In genomic region chr15:89070197-89071124, GRCh38 we compare ENCODE assay signal across 1 cellular context.
A peak's percentile ranks its signal among the peaks of the same experiment; 100 is the strongest.
TF ChIP-seq lines count a peak whose summit lies in the region.

No MANE protein-coding gene starts in this region.

TF ChIP-seq in HepG2, 621 proteins besides CTCF, POLR2A, EP300 and RAD21 (continued from another document):
- TF ChIP-seq HIC2 (CRISPR knock-in tag; IDR thresholded peaks at IDR 0.05; ENCODE audit: low read depth), result no peak
- TF ChIP-seq REXO4 (CRISPR knock-in tag; IDR thresholded peaks at IDR 0.05; ENCODE audit: borderline replicate concordance), result no peak
- TF ChIP-seq THAP8 (CRISPR knock-in tag; IDR thresholded peaks at IDR 0.05; ENCODE audit: borderline replicate concordance), result no peak
- TF ChIP-seq ZNF234 (CRISPR knock-in tag; conservative IDR thresholded peaks at IDR 0.05), result no peak
- TF ChIP-seq ZNF296 (CRISPR knock-in tag; conservative IDR thresholded peaks at IDR 0.05), result no peak
- TF ChIP-seq TOE1 (CRISPR knock-in tag; IDR thresholded peaks at IDR 0.05), result no peak
- TF ChIP-seq ZNF672 (CRISPR knock-in tag; IDR thresholded peaks at IDR 0.05), result no peak
- no peak for TF ChIP-seq ZNF446 (CRISPR knock-in tag; IDR thresholded peaks at IDR 0.05)
- TF ChIP-seq GATAD2A (CRISPR knock-in tag; IDR thresholded peaks at IDR 0.05), result 0 out of 2 replicates have a peak, but pooled peaks have one; percentile 24
- no peak for TF ChIP-seq KDM3A (CRISPR knock-in tag; IDR thresholded peaks at IDR 0.05; ENCODE audit: low read depth)
- no peak for TF ChIP-seq FOXO4 (CRISPR knock-in tag; conservative IDR thresholded peaks at IDR 0.05)
- TF ChIP-seq SRY (CRISPR knock-in tag; IDR thresholded peaks at IDR 0.05), result no peak
- TF ChIP-seq EEA1 (CRISPR knock-in tag; IDR thresholded peaks at IDR 0.05; ENCODE audit: borderline replicate concordance), result no peak
- no peak for TF ChIP-seq ZNF281 (CRISPR knock-in tag; IDR thresholded peaks at IDR 0.05; ENCODE audit: borderline replicate concordance)
- TF ChIP-seq ZNF205 (CRISPR knock-in tag; IDR thresholded peaks at IDR 0.05), result no peak
- TF ChIP-seq CBFB (CRISPR knock-in tag; IDR thresholded peaks at IDR 0.05), result no peak
- no peak for TF ChIP-seq MTA3 (CRISPR knock-in tag; IDR thresholded peaks at IDR 0.05)
- TF ChIP-seq DR1 (CRISPR knock-in tag; IDR thresholded peaks at IDR 0.05), result no peak
- peak; percentile 26; the same call in 1 of the 2 replicates for TF ChIP-seq ARID5B (CRISPR knock-in tag; IDR thresholded peaks at IDR 0.05)
- TF ChIP-seq ZNF879 (CRISPR knock-in tag; IDR thresholded peaks at IDR 0.05), result no peak
- no peak for TF ChIP-seq FOXM1 (CRISPR knock-in tag; IDR thresholded peaks at IDR 0.05)
- TF ChIP-seq ELK4 (CRISPR knock-in tag; IDR thresholded peaks at IDR 0.05; ENCODE audit: borderline replicate concordance), result no peak
- peak; percentile 38; the same call in 1 of the 2 replicates for TF ChIP-seq RARA (CRISPR knock-in tag; IDR thresholded peaks at IDR 0.05)
- no peak for TF ChIP-seq HDAC6 (IDR thresholded peaks at IDR 0.05; ENCODE audit: low read depth, low read length)
- peak; percentile 62; the same call in 1 of the 2 replicates for TF ChIP-seq ATF2 (CRISPR knock-in tag; IDR thresholded peaks at IDR 0.05)
- no peak for TF ChIP-seq AKAP8 (CRISPR knock-in tag; IDR thresholded peaks at IDR 0.05)
- no peak for TF ChIP-seq GATA4 (IDR thresholded peaks at IDR 0.05; ENCODE audit: borderline replicate concordance, low read depth)
- TF ChIP-seq DPF2 (CRISPR knock-in tag; IDR thresholded peaks at IDR 0.05; ENCODE audit: borderline replicate concordance, low read depth), result no peak
- TF ChIP-seq ZFP36L1 (CRISPR knock-in tag; IDR thresholded peaks at IDR 0.05), result no peak
- 0 out of 2 replicates have a peak, but pooled peaks have one; percentile 15 for TF ChIP-seq HNF1A (IDR thresholded peaks at IDR 0.05; ENCODE audit: low read depth)
- TF ChIP-seq HNF1A (CRISPR knock-in tag; IDR thresholded peaks at IDR 0.05; ENCODE audit: borderline replicate concordance), result no peak
- TF ChIP-seq ZNF564 (CRISPR knock-in tag; IDR thresholded peaks at IDR 0.05), result no peak
- no peak for TF ChIP-seq ZXDC (CRISPR knock-in tag; IDR thresholded peaks at IDR 0.05)
- TF ChIP-seq MAX (IDR thresholded peaks at IDR 0.05), result no peak
